Comparison of ENCODE assay signal across 30 cellular contexts in genomic region chr20:24765316-24766142, GRCh38.
DNase-seq lines count a peak whose midpoint lies in the region; ATAC-seq, FAIRE-seq and TF ChIP-seq lines count a peak whose summit lies in the region.
"Had no signal": no experiment of that assay in that cellular context is flagged by ENCODE, and none has a peak within 500 bp of the region (broad histone marks: within the 10 kb centered on the region; RNA-seq: fewer than 3 reads in every experiment).

No MANE protein-coding gene starts in this region.

- H3K27me3 ChIP-seq in bronchial epithelial cell (ENCODE audit: control insufficient read depth, insufficient read depth, low read length) = no peaks in the 10 kb centered on the region
- no peaks in the 10 kb centered on the region for H3K27me3 ChIP-seq in upper lobe of right lung
- H3K27me3 ChIP-seq: pancreas had no signal

- H3K27ac ChIP-seq in upper lobe of right lung = no peak overlapping the region
- H3K27ac ChIP-seq: A549, GM23248, heart right ventricle, pancreas had no signal

- no peaks in the 10 kb centered on the region for H3K4me1 ChIP-seq in upper lobe of right lung
- H3K4me1 ChIP-seq: A549, esophagus squamous epithelium, heart right ventricle, pancreas had no signal

- H3K36me3 ChIP-seq in bronchial epithelial cell (ENCODE audit: control insufficient read depth, insufficient read depth, low read length) = no peaks in the 10 kb centered on the region
- no peaks in the 10 kb centered on the region for H3K36me3 ChIP-seq in upper lobe of right lung
- H3K36me3 ChIP-seq: esophagus squamous epithelium, heart right ventricle, pancreas had no signal

- DNase-seq in activated effector memory CD4-positive, alpha-beta T cell treated with anti-CD3 and anti-CD28 coated beads, Interleukin-2, amount 50 U/mL, for 16 hours = peak; percentile 31
- no peak for DNase-seq in activated effector memory CD4-positive, alpha-beta T cell treated with Interleukin-2 at 50 U/mL for 16 hours
- DNase-seq in bronchial epithelial cell (ENCODE audit: low read depth) (no peak), posterior vena cava (ENCODE audit: low spot score) (peak; percentile 68), upper lobe of right lung (peak; percentile 26), C1 segment of cervical spinal cord (lab: John Stamatoyannopoulos, UW) (no peak), hepatic stellate cell (ENCODE audit: low spot score) (no peak)
- DNase-seq: activated CD4-positive, CD25-positive, alpha-beta regulatory T cell; activated CD8-positive, alpha-beta T cell treated with anti-CD3 and anti-CD28 coated beads for 36 hours; activated gamma-delta T cell treated with Interleukin-2 at 50 U/mL for 16 hours; AML-193; dermis blood vessel endothelial cell; EL; esophagus squamous epithelium; GM23248; heart right ventricle; kidney glomerular epithelial cell; NCI-H146; NCI-H226; NCI-H69; nephron progenitor cell; SK-N-SH; stimulated activated CD4-positive, alpha-beta T cell treated with anti-CD3 and anti-CD28 coated beads, Interleukin-2, amount 100 ng/mL, for 48 hours had no signal

- peaks cover 1% of the 10 kb centered on the region for H3K9me3 ChIP-seq in upper lobe of right lung
- H3K9me3 ChIP-seq: pancreas, SK-N-SH had no signal

- TF ChIP-seq CTCF in bronchial epithelial cell (IDR thresholded peaks at IDR 0.05; ENCODE audit: insufficient read depth, low read length, severe bottlenecking) = no peak
- TF ChIP-seq CTCF in upper lobe of right lung (IDR thresholded peaks at IDR 0.05) = no peak

- ATAC-seq in upper lobe of right lung = no peak
- ATAC-seq in HG03139 (IDR thresholded peaks at IDR 0.05; ENCODE audit: unreplicated experiment) = no peak
- ATAC-seq: A549; activated CD8-positive, alpha-beta T cell treated with anti-CD3 and anti-CD28 coated beads for 36 hours; heart right ventricle; pancreas; Right ventricle myocardium inferior had no signal

- H3K4me3 ChIP-seq in bronchial epithelial cell (ENCODE audit: low read depth, low read length) (no peak overlapping the region), upper lobe of right lung (no peak overlapping the region)
- H3K4me3 ChIP-seq: A549, esophagus squamous epithelium, GM23248, heart right ventricle, lung, pancreas had no signal

- peak; percentile 83 for FAIRE-seq in bronchial epithelial cell (lab: Jason Lieb, UNC)
- FAIRE-seq: A549, frontal cortex, GM18507, pancreas had no signal

- intact Hi-C loops in posterior vena cava (cut with DNase I) = no loop called here
- intact Hi-C loops in upper lobe of right lung (cut with DNase I) = no loop called here

Comparison
In these comparisons a context has a peak if more than half of its experiments do, and no peak if none do; other contexts are left out.
1. DNase-seq: peak in activated effector memory CD4-positive, alpha-beta T cell treated with anti-CD3 and anti-CD28 coated beads, Interleukin-2, amount 50 U/mL, for 16 hours (single experiment), posterior vena cava (single experiment) and upper lobe of right lung (single experiment); none in activated effector memory CD4-positive, alpha-beta T cell treated with Interleukin-2 at 50 U/mL for 16 hours (single experiment), bronchial epithelial cell (single experiment), C1 segment of cervical spinal cord (0 of 14) and hepatic stellate cell (single experiment).